8 cellular contexts compared by ENCODE assay signal in genomic region chr20:651713-652610, GRCh38. TPM values are rescaled to one million over a fixed set of nuclear protein-coding genes. Genes with fewer than 3 reads are reported as not detected.
A peak's percentile ranks its signal among the peaks of the same experiment; 100 is the strongest.
DNase-seq lines count a peak whose midpoint lies in the region; ATAC-seq and TF ChIP-seq lines count a peak whose summit lies in the region.

No MANE protein-coding gene starts in this region.

- H3K36me3 ChIP-seq in DOHH2 (ENCODE audit: control insufficient read depth, low read length) (peaks cover 32% of the 10 kb centered on the region), Panc1 (ENCODE audit: control insufficient read depth, insufficient read depth, low read length) (peaks cover 5% of the 10 kb centered on the region; the same call in 1 of the 2 replicates)

- H3K9me2 ChIP-seq in DOHH2 (replicated peaks; ENCODE audit: control insufficient read depth, low read length), result no peaks in the 10 kb centered on the region

- in situ Hi-C loops in Panc1 (cut with HindIII; ENCODE audit: low pct_unique_long_range_greater_than_20kb, low sequenced_read_pairs), result no loop called here

- H3K4me3 ChIP-seq in DOHH2 (ENCODE audit: low read length) (peak overlapping the region; percentile 81), Panc1 (ENCODE audit: low read depth in 2 of 2, low read length in 2 of 2) (peak overlapping the region; percentile 83 to 97)

- DNase-seq in Panc1 (ENCODE audit: low read depth, low spot score) (no peak), SKM-1 (lab: John Stamatoyannopoulos, UW; ENCODE audit: unreplicated experiment) (no peak), COLO668 (lab: John Stamatoyannopoulos, UW; ENCODE audit: unreplicated experiment) (no peak), Ammon's horn (ENCODE audit: low spot score) (no peak)
- DNase-seq in effector memory CD8-positive, alpha-beta T cell, result no peak

- H3K27ac Mint-ChIP-seq in effector memory CD8-positive, alpha-beta T cell, result peak overlapping the region; percentile 51 to 81
- H3K27ac Mint-ChIP-seq in nephron, result peak overlapping the region; percentile 1 to 60 (median 2)

- TF ChIP-seq CTCF in DOHH2 (IDR thresholded peaks at IDR 0.05; ENCODE audit: low read depth, low read length, poor library complexity, severe bottlenecking), result no peak
- no peak for TF ChIP-seq CTCF in Panc1 (IDR thresholded peaks at IDR 0.05)
- no peak for TF ChIP-seq CTCF in nephron (IDR thresholded peaks at IDR 0.05; ENCODE audit: unreplicated experiment in 3 of 3)

- H3K4me1 Mint-ChIP-seq in effector memory CD8-positive, alpha-beta T cell (ENCODE audit: low read depth in 2 of 2), result peaks cover 31 to 44% of the 10 kb centered on the region in 2 donors
- peaks cover 13% of the 10 kb centered on the region for H3K4me1 Mint-ChIP-seq in nephron

- CTCF ChIA-PET in Panc1 (lab: Charles Lee), result interaction anchor here (1.0 kb wide), 1 partner anchor 87 kb away, joined by 4 read pairs; no protein-coding TSS in a partner anchor

- H3K27me3 Mint-ChIP-seq in effector memory CD8-positive, alpha-beta T cell, result no peaks in the 10 kb centered on the region
- peaks cover 16% of the 10 kb centered on the region for H3K27me3 Mint-ChIP-seq in nephron (ENCODE audit: low read depth)

- TSS peak; percentile 60 for BruUV-seq in Panc1 (replicated peaks; lab: Mats Ljungman, UMichigan)

- POLR2A ChIA-PET in Panc1 (lab: Charles Lee), result no interaction called here

- H4K20me1 ChIP-seq in DOHH2 (ENCODE audit: control insufficient read depth, insufficient read depth, low read depth, low read length), result no peaks in the 10 kb centered on the region

- H3K27ac ChIP-seq in DOHH2 (ENCODE audit: low read depth, low read length) (no peak overlapping the region), Panc1 (ENCODE audit: low read length) (peak overlapping the region; percentile 77)

- H3K36me3 Mint-ChIP-seq in effector memory CD8-positive, alpha-beta T cell (ENCODE audit: insufficient read depth), result peaks cover 8% of the 10 kb centered on the region
- peaks cover 32% of the 10 kb centered on the region for H3K36me3 Mint-ChIP-seq in nephron (ENCODE audit: low read depth)

- no peaks in the 10 kb centered on the region for H3F3A ChIP-seq in DOHH2 (ENCODE audit: control insufficient read depth, insufficient read depth)

- peak overlapping the region; percentile 76 for H3K4me2 ChIP-seq in DOHH2 (ENCODE audit: low read length)

- H3K27me3 ChIP-seq in DOHH2 (ENCODE audit: control insufficient read depth, low read length), result peaks cover 6% of the 10 kb centered on the region
- H3K27me3 ChIP-seq in Panc1 (ENCODE audit: control insufficient read depth, insufficient read depth, low read length), result no peaks in the 10 kb centered on the region

- intact Hi-C loops in Panc1 (cut with micrococcal nuclease; ENCODE audit: unreplicated experiment), result loop anchor here (2.0 kb wide), 1 partner anchor 77 kb away; no protein-coding TSS in a partner anchor

- H3K4me1 ChIP-seq in DOHH2 (ENCODE audit: control insufficient read depth, low read length), result peaks cover 19% of the 10 kb centered on the region
- H3K4me1 ChIP-seq in Panc1 (ENCODE audit: control insufficient read depth, insufficient read depth, low read length), result peaks cover 17% of the 10 kb centered on the region

- H3K4me3 Mint-ChIP-seq in effector memory CD8-positive, alpha-beta T cell, result peak overlapping the region; percentile 66 to 85
- H3K4me3 Mint-ChIP-seq in nephron, result peak overlapping the region; percentile 76 to 88 (median 80)

- peaks cover 19% of the 10 kb centered on the region for H3K79me2 ChIP-seq in DOHH2 (ENCODE audit: control insufficient read depth, low read length)

- H3K9me3 Mint-ChIP-seq in effector memory CD8-positive, alpha-beta T cell, result no peaks in the 10 kb centered on the region
- H3K9me3 Mint-ChIP-seq in nephron, result no peaks in the 10 kb centered on the region

- H3K9me3 ChIP-seq in DOHH2 (ENCODE audit: control insufficient read depth, insufficient read depth, low read length) (no peaks in the 10 kb centered on the region), Panc1 (ENCODE audit: control insufficient read depth, insufficient read depth, low read depth, low read length) (peaks cover 5% of the 10 kb centered on the region; the same call in 1 of the 2 replicates)

- ATAC-seq in Panc1, result peak; percentile 1; the same call in 1 of the 2 replicates
- no peak for ATAC-seq in effector memory CD8-positive, alpha-beta T cell (replicated peaks)
- no peak for ATAC-seq in GM19455 (IDR thresholded peaks at IDR 0.05; ENCODE audit: unreplicated experiment)

RNA-seq across cellular contexts. Expression of gene SRXN1, which starts 1.0 kb away (rescaled TPM):
- total RNA-seq in Panc1 (2021; ENCODE audit: unreplicated experiment), result 34.5 TPM
- polyA plus RNA-seq in Panc1 (2012; ENCODE audit: insufficient read length), result 27.6 TPM

RNA-seq across cellular contexts. Expression of gene SCRT2, which starts 23.6 kb away (rescaled TPM):
- total RNA-seq in Panc1 (2021; ENCODE audit: unreplicated experiment), result not detected
- polyA plus RNA-seq in Panc1 (2012; ENCODE audit: insufficient read length), result not detected

RNA-seq across cellular contexts. Expression of gene TCF15, which starts 41.9 kb away (rescaled TPM):
- not detected for total RNA-seq in Panc1 (2021; ENCODE audit: unreplicated experiment)
- not detected for polyA plus RNA-seq in Panc1 (2012; ENCODE audit: insufficient read length)
